Comparison of ENCODE assay signal across 8 cellular contexts in genomic region chr2:132416080-132416911, GRCh38. TPM values are rescaled to one million over a fixed set of nuclear protein-coding genes. Genes with fewer than 3 reads are reported as not detected.
A peak's percentile ranks its signal among the peaks of the same experiment; 100 is the strongest.
DNase-seq lines count a peak whose midpoint lies in the region; ATAC-seq, FAIRE-seq and TF ChIP-seq lines count a peak whose summit lies in the region.

Gene GPR39 (plus strand): TSS chr2:132416805.

- in situ Hi-C loops in K562 (cut with MboI): no loop called here

- DNase-seq in ELR (ENCODE audit: low read depth) (peak; percentile 99), NCI-H2107 treated with DMSO at 0.1 percent for 48 hours (lab: John Stamatoyannopoulos, UW; ENCODE audit: unreplicated experiment) (peak; percentile 33), K562 (ENCODE audit: extremely low read depth in 1 of 4, low spot score in 3 of 4) (peak in 3 of 4 experiments; percentile 10 to 31 (median 17)), sigmoid colon (peak; percentile 78), COR-L47 (lab: John Stamatoyannopoulos, UW) (no peak), MV-4-11 (lab: John Stamatoyannopoulos, UW) (no peak)
- no peak for DNase-seq in activated CD4-positive, alpha-beta T cell treated with anti-CD3 and anti-CD28 coated beads, Interleukin-2, amount 50 U/mL, for 1 hour

- intact Hi-C loops in K562 (cut with micrococcal nuclease): no loop called here
- intact Hi-C loops in sigmoid colon (cut with DNase I): no loop called here

- TF ChIP-seq RAD21 in K562 (CRISPR knock-in tag; conservative IDR thresholded peaks at IDR 0.05 in 1 of 2, IDR thresholded peaks at IDR 0.05 in 1 of 2): no peak

- H2AFZ ChIP-seq in K562 (ENCODE audit: low read depth, low read length): no peak within 1 kb of the TSS

- POLR2A ChIA-PET in K562 (lab: Yijun Ruan, JAX): no interaction called here

- H3K27ac ChIP-seq in K562 (ENCODE audit: extremely low read depth, low read depth, low read length) (no peak within 1 kb of the TSS), sigmoid colon (peak within 1 kb of the TSS in 3 of 4 donors; percentile 9 to 68 (median 61))

- H3K79me2 ChIP-seq in K562 (ENCODE audit: control insufficient read depth, insufficient read depth, low read length): no peaks in the 10 kb centered on the region

- H4K20me1 ChIP-seq in K562 (replicated peaks; ENCODE audit: control insufficient read depth, insufficient read depth, low read length): no peaks in the 10 kb centered on the region; the same call in 1 of the 2 replicates

- no peak within 1 kb of the TSS for H3K4me3 ChIP-seq in K562
- H3K4me3 ChIP-seq in iPS-15b (ENCODE audit: low read depth, low read length): peak within 1 kb of the TSS; percentile 58
- H3K4me3 ChIP-seq in sigmoid colon: peak within 1 kb of the TSS; percentile 39 to 63 (median 59)

- no peaks in the 10 kb centered on the region for H3K9me3 ChIP-seq in K562 (replicated peaks; ENCODE audit: control insufficient read depth, insufficient read depth, low read depth, low read length)
- H3K9me3 ChIP-seq in iPS-15b (ENCODE audit: control insufficient read depth, insufficient read depth, low read length): no peaks in the 10 kb centered on the region
- no peaks in the 10 kb centered on the region for H3K9me3 ChIP-seq in sigmoid colon

- H3K27me3 ChIP-seq in K562 (ENCODE audit: control insufficient read depth in 2 of 2, insufficient read depth in 2 of 2, low read length in 2 of 2) (peaks cover 9 to 31% of the 10 kb centered on the region in 2 experiments; a peak in 4 of 5 replicates), iPS-15b (ENCODE audit: control insufficient read depth, insufficient read depth, low read length) (peaks cover 22% of the 10 kb centered on the region), sigmoid colon (no peaks in the 10 kb centered on the region)

- no peak within 1 kb of the TSS for H3K4me2 ChIP-seq in K562 (ENCODE audit: insufficient read depth, low read length)

- BruUV-seq in K562 (replicated peaks; lab: Mats Ljungman, UMichigan): no TSS peak

- peak; percentile 77 for ATAC-seq in K562

- H3K9ac ChIP-seq in K562 (ENCODE audit: insufficient read depth in 1 of 2, low read depth in 2 of 2, low read length in 2 of 2) (no peak within 1 kb of the TSS), iPS-15b (ENCODE audit: low read depth, low read length) (peak within 1 kb of the TSS; percentile 8)

- H3K9me1 ChIP-seq in K562 (ENCODE audit: control insufficient read depth, insufficient read depth, low read length): no peaks in the 10 kb centered on the region

- TF ChIP-seq CTCF in K562 (IDR thresholded peaks at IDR 0.05 in 2 of 3, conservative IDR thresholded peaks at IDR 0.05 in 1 of 3; ENCODE audit: insufficient read depth in 2 of 3, low read depth in 1 of 3, low read length in 3 of 3) (no peak), sigmoid colon (IDR thresholded peaks at IDR 0.05) (no peak)

- H3K36me3 ChIP-seq in K562 (ENCODE audit: control insufficient read depth, insufficient read depth, low read length) (no peaks in the 10 kb centered on the region), iPS-15b (ENCODE audit: control insufficient read depth, insufficient read depth, low read length) (no peaks in the 10 kb centered on the region), sigmoid colon (no peaks in the 10 kb centered on the region)

- peaks cover 0 to 19% of the 10 kb centered on the region in 2 experiments; a peak in 2 of 5 replicates for H3K4me1 ChIP-seq in K562 (replicated peaks in 1 of 2; ENCODE audit: control insufficient read depth in 2 of 2, insufficient read depth in 2 of 2, low read length in 2 of 2)
- H3K4me1 ChIP-seq in iPS-15b (ENCODE audit: control insufficient read depth, insufficient read depth, low read length): peaks cover 4% of the 10 kb centered on the region
- peaks cover 0 to 18% (median 7%) of the 10 kb centered on the region in 4 donors for H3K4me1 ChIP-seq in sigmoid colon

- TF ChIP-seq POLR2A in K562 (conservative IDR thresholded peaks at IDR 0.05) (no peak), sigmoid colon (IDR thresholded peaks at IDR 0.05) (peak in 1 of 2 donors; percentile 13)

- WGBS in K562 (ENCODE audit: insufficient coverage, low coverage, missing lambda C conversion rate): 6% methylated on average over 29 of the region's 55 CpGs
- 1 to 2% methylated on average over 55 of the region's 55 CpGs for WGBS in sigmoid colon, 2 donors

- no peak for FAIRE-seq in K562 (lab: Jason Lieb, UNC)

- CTCF ChIA-PET in K562 (lab: Yijun Ruan, JAX; ENCODE audit: low intra/inter-chr PET ratio): no interaction called here

- TF ChIP-seq EP300 in K562 (IDR thresholded peaks at IDR 0.05; ENCODE audit: low read length) (no peak), sigmoid colon (IDR thresholded peaks at IDR 0.05) (no peak)

TF ChIP-seq in K562, 482 proteins besides CTCF, POLR2A, EP300 and RAD21:
- TF ChIP-seq MAFK (IDR thresholded peaks at IDR 0.05; ENCODE audit: low read length) (no peak), ZNF512 (tag; IDR thresholded peaks at IDR 0.05) (no peak), VEZF1 (CRISPR knock-in tag; IDR thresholded peaks at IDR 0.05) (0 out of 2 replicates have a peak, but pooled peaks have one; percentile 21), NFE2 (IDR thresholded peaks at IDR 0.05; ENCODE audit: low read depth) (peak; percentile 40; the same call in 1 of the 2 replicates), MTA1 (IDR thresholded peaks at IDR 0.05; ENCODE audit: borderline replicate concordance) (no peak), ZBTB11 (CRISPR knock-in tag; IDR thresholded peaks at IDR 0.05) (peak in 1 of 3 experiments; percentile 40; a peak in 1 of 6 replicates)

RNA-seq across cellular contexts. Expression of gene GPR39, which starts in this region (rescaled TPM):
- not detected in 2 replicates for total RNA-seq in K562 (2011; cell fraction: chromatin; rRNA removed; ENCODE audit: low replicate concordance)
- not detected in 2 replicates for total RNA-seq in K562 (2011; cell fraction: nucleolus; rRNA removed)
- not detected in 2 replicates for total RNA-seq in K562 (2011; cell fraction: nucleoplasm; rRNA removed)
- total RNA-seq in K562 (2014; rRNA removed) (not detected in 2 replicates), K562 (2014; rRNA removed; fragmentation: Illumina TruSeq; extraction: Trizol) (not detected in 2 replicates), K562 (2015; rRNA removed; fragmentation: Illumina TruSeq; extraction: Trizol) (not detected in 2 replicates), K562 (2021) (0.04 TPM in 1 of 2 replicates, not detected in the other), sigmoid colon (under 1 TPM in 3 of 4 donors, not detected in 1; 0.28 to 0.71 (median 0.66) TPM)
- polyA plus RNA-seq in K562 (2011; rRNA removed) (not detected in 2 replicates), K562 (2014; fragmentation: Illumina TruSeq; extraction: Trizol) (not detected in 2 replicates), K562 (2014; fragmentation: Nextera tagmentation; extraction: Ambion mirVana) (not detected), K562 (2014; rRNA removed) (not detected in 2 replicates), sigmoid colon (1 to 10 TPM; 2.4 to 7.7 (median 2.8) TPM)
- polyA plus RNA-seq in K562 (2011; cell fraction: cytosol; rRNA removed): not detected in 2 replicates
- not detected in 2 replicates for polyA plus RNA-seq in K562 (2011; cell fraction: nucleus; rRNA removed)
- polyA plus RNA-seq in K562 (2012): not detected in 2 replicates
- not detected in 2 replicates for polyA minus RNA-seq in K562 (2011; rRNA and poly(A)+ RNA removed)
- polyA minus RNA-seq in K562 (2011; cell fraction: cytosol; rRNA and poly(A)+ RNA removed): not detected in 2 replicates
- not detected in 2 replicates for polyA minus RNA-seq in K562 (2011; cell fraction: nucleus; rRNA and poly(A)+ RNA removed)

Comparison
In these comparisons a context has a peak if more than half of its experiments do, and no peak if none do; other contexts are left out.
1. Peak in DNase-seq and ATAC-seq in K562; RNA of the gene not detected or under 1 TPM.
2. DNase-seq: peak in ELR (single experiment), NCI-H2107 treated with DMSO at 0.1 percent for 48 hours (single experiment) and sigmoid colon (single experiment); none in COR-L47 (single experiment), activated CD4-positive, alpha-beta T cell treated with anti-CD3 and anti-CD28 coated beads, Interleukin-2, amount 50 U/mL, for 1 hour (single experiment) and MV-4-11 (single experiment).